ENCODE assay signal across 29 cellular contexts in the genomic region with DNA sequence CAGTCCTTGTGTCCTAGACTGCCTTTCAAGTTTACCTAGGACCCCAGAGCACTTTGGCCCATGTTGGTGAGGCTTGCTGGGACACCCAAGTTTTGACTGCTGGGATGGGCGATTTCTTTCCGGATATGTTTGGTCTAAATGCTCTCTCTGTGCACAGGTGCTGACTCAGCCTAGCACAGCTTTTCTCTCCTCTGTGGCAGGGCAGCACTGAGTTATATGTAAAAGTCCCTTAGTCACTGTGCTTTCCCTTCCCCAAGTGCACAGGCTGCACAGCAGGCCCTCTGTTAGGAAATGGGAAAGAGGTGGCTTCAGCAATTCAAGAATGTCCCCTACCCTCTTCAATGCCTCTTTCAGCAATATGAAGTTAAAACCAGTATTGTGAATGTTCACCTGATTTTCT. TPM values are rescaled to one million over a fixed set of nuclear protein-coding genes. Genes with fewer than 3 reads are reported as not detected.
"Had no signal": no experiment of that assay in that cellular context is flagged by ENCODE, and none has a peak within 500 bp of the region (broad histone marks: within the 10 kb centered on the region; RNA-seq: fewer than 3 reads in every experiment).

No MANE protein-coding gene starts in this region.

- H3K27me3 Mint-ChIP-seq: memory B cell had no signal

- H3K27ac Mint-ChIP-seq: activated naive CD8-positive, alpha-beta T cell; activated T-helper 2 cell treated with anti-CD3 and anti-CD28 coated beads, Interferon-gamma antibody, Interleukin-2, Interleukin-4, amounts not matched to agents 10 μg/mL and 5 μg/mL and 100 μg/mL, durations not matched to agents 14 hours and 24 hours and 36 hours; memory B cell; nephron progenitor cell had no signal

- H3K9me3 ChIP-seq: pancreas, psoas muscle, right atrium auricular region, transverse colon had no signal

- H3K27me3 ChIP-seq: cardiac muscle cell, pancreas, right atrium auricular region, transverse colon, uterus had no signal

- H3K4me3 ChIP-seq: cardiac muscle cell, pancreas, psoas muscle, right atrium auricular region, transverse colon, uterus had no signal

- H3K4me3 Mint-ChIP-seq: activated naive CD8-positive, alpha-beta T cell; activated T-cell treated with anti-CD3 and anti-CD28 coated beads, Interleukin-2, amount 50 U/mL, for 4 hours; memory B cell; nephron progenitor cell had no signal

- FAIRE-seq: endometrium, pancreas had no signal

- H3K4me1 Mint-ChIP-seq: memory B cell had no signal

- DNase-seq: activated CD4-positive, alpha-beta T cell treated with anti-CD3 and anti-CD28 coated beads for 4 hours; activated CD4-positive, alpha-beta T cell treated with anti-CD3 and anti-CD28 coated beads, Interleukin-2, amount 50 U/mL, for 48 hours; activated CD4-positive, CD25-positive, alpha-beta regulatory T cell; activated CD8-positive, alpha-beta memory T cell treated with anti-CD3 and anti-CD28 coated beads, Interleukin-2, amount 50 U/mL, for 48 hours; activated naive CD4-positive, alpha-beta T cell; activated T-cell treated with anti-CD3 and anti-CD28 coated beads, Interleukin-2, amount 50 U/mL, for 4 hours; amniotic stem cell; effector CD4-positive, alpha-beta T cell; erythroblast; foreskin melanocyte; glutamatergic neuron; hippocampal formation; left ventricle myocardium superior; nephron progenitor cell; pancreas; psoas muscle; stimulated activated CD4-positive, alpha-beta T cell treated with anti-CD3 and anti-CD28 coated beads, Interleukin-1b, Interleukin-23, amount 100 ng/mL, for 48 hours; T-helper 1 cell; T-helper 9 cell; transverse colon; uterus had no signal

- ATAC-seq: activated T-cell treated with anti-CD3 and anti-CD28 coated beads, Interleukin-2, amount 50 U/mL, for 4 hours; left ventricle myocardium superior; pancreas; psoas muscle had no signal

- H3K4me1 ChIP-seq: pancreas, psoas muscle, right atrium auricular region, transverse colon, uterus had no signal

- H3K27ac ChIP-seq: cardiac muscle cell, pancreas, psoas muscle, right atrium auricular region, transverse colon, uterus had no signal

- H3K9me3 Mint-ChIP-seq: activated T-cell treated with anti-CD3 and anti-CD28 coated beads, Interleukin-2, amount 50 U/mL, for 4 hours; activated T-helper 2 cell treated with anti-CD3 and anti-CD28 coated beads, Interferon-gamma antibody, Interleukin-2, Interleukin-4, amounts not matched to agents 10 μg/mL and 5 μg/mL and 100 μg/mL, durations not matched to agents 14 hours and 24 hours and 36 hours; nephron progenitor cell had no signal

- H3K36me3 Mint-ChIP-seq: activated naive CD8-positive, alpha-beta T cell; memory B cell had no signal

- H3K36me3 ChIP-seq: cardiac muscle cell, pancreas, right atrium auricular region, transverse colon, uterus had no signal

RNA-seq across cellular contexts. Expression of gene SLC6A15, which starts 54.8 kb away (rescaled TPM):
- total RNA-seq: activated CD8-positive, alpha-beta memory T cell treated with anti-CD3 and anti-CD28 coated beads for 36 hours; activated T-helper 2 cell treated with anti-CD3 and anti-CD28 coated beads, Interferon-gamma antibody, Interleukin-2, Interleukin-4, amounts not matched to agents 10 μg/mL and 5 μg/mL and 100 μg/mL, durations not matched to agents 14 hours and 24 hours and 36 hours; mononuclear cell; pancreas; right atrium auricular region had no signal
